Comparison of ENCODE assay signal across 20 cellular contexts in the genomic region with DNA sequence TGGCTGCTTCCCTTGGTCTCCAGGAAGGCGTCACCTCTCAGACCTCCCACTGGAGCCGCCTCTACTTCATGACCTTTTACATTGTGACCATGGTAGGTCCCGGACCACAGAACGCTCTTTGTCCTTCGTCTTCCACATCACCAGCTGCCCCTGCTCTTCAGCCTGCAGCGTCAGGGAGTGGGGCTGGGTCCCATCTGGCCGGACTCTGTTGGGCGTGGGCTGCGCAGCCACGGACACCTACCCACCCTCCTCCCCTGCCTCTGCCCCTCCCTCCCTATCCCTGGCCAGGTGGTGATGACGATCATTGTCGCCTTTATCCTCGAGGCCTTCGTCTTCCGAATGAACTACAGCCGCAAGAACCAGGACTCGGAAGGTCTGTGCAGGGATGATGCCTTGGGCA. TPM values are rescaled to one million over a fixed set of nuclear protein-coding genes. Genes with fewer than 3 reads are reported as not detected.
DNase-seq lines count a peak whose midpoint lies in the region; ATAC-seq and TF ChIP-seq lines count a peak whose summit lies in the region.
"Had no signal": no experiment of that assay in that cellular context is flagged by ENCODE, and none has a peak within 500 bp of the region (broad histone marks: within the 10 kb centered on the region; RNA-seq: fewer than 3 reads in every experiment).

No MANE protein-coding gene starts in this region.

- peaks cover 4% of the 10 kb centered on the region for H3K4me1 Mint-ChIP-seq in activated T-helper 17 cell treated with anti-CD3 and anti-CD28 coated beads, Interleukin-2, amount 50 U/mL, for 72 hours
- H3K4me1 Mint-ChIP-seq in stimulated activated memory B cell treated with anti-CD40 and anti-IgM and Interleukin-4, amounts not matched to agents 10 μg/mL and 1 μg/mL and 100 μg/mL, for 72 hours = no peaks in the 10 kb centered on the region
- H3K4me1 Mint-ChIP-seq: CD8-positive, alpha-beta memory T cell; IgD-negative memory B cell had no signal

- H3K23ac ChIP-seq in mesenchymal stem cell (ENCODE audit: low read length in 2 of 2) = no peak overlapping the region

- H3K36me3 ChIP-seq in mesenchymal stem cell (ENCODE audit: control insufficient read depth in 1 of 2, insufficient read depth in 2 of 2, low read depth in 1 of 2, low read length in 2 of 2) = peaks cover 73 to 89% of the 10 kb centered on the region in 2 experiments
- H3K36me3 ChIP-seq in hepatocyte (replicated peaks; ENCODE audit: insufficient read depth, low read depth) = no peaks in the 10 kb centered on the region
- H3K36me3 ChIP-seq: BLaER1 had no signal

- no peak overlapping the region for H3K4ac ChIP-seq in mesenchymal stem cell (ENCODE audit: low read depth in 1 of 2, low read length in 2 of 2)

- H4K8ac ChIP-seq in mesenchymal stem cell (ENCODE audit: low read length) = no peak overlapping the region

- no peak overlapping the region for H3K4me3 Mint-ChIP-seq in activated T-helper 17 cell treated with anti-CD3 and anti-CD28 coated beads, Interleukin-2, amount 50 U/mL, for 72 hours
- no peak overlapping the region for H3K4me3 Mint-ChIP-seq in stimulated activated memory B cell treated with anti-CD40 and anti-IgM and Interleukin-4, amounts not matched to agents 10 μg/mL and 1 μg/mL and 100 μg/mL, for 72 hours
- H3K4me3 Mint-ChIP-seq: CD8-positive, alpha-beta memory T cell; IgD-negative memory B cell had no signal

- peaks cover 1% of the 10 kb centered on the region for H3K79me1 ChIP-seq in mesenchymal stem cell (replicated peaks; ENCODE audit: low read length, poor library complexity, severe bottlenecking)

- H3K27ac ChIP-seq in mesenchymal stem cell (ENCODE audit: low read length, poor library complexity, severe bottlenecking) (no peak overlapping the region), hepatocyte (no peak overlapping the region)
- H3K27ac ChIP-seq: BLaER1, PC-9 had no signal

- 95% methylated on average over 17 of the region's 17 CpGs for WGBS in mesenchymal stem cell
- 91% methylated on average over 13 of the region's 17 CpGs for WGBS in hepatocyte (ENCODE audit: low lambda C conversion rate, missing lambda C conversion rate)

- H3K4me3 ChIP-seq in mesenchymal stem cell (ENCODE audit: insufficient read depth in 1 of 2, low read depth in 1 of 2, low read length in 2 of 2) = no peak overlapping the region
- no peak overlapping the region for H3K4me3 ChIP-seq in hepatocyte
- H3K4me3 ChIP-seq: BLaER1, PC-9 had no signal

- no peak overlapping the region for H2AK5ac ChIP-seq in mesenchymal stem cell (ENCODE audit: low read length, severe bottlenecking)

- H3K14ac ChIP-seq in mesenchymal stem cell (ENCODE audit: low read length in 2 of 2) = no peak overlapping the region

- no peak for DNase-seq in activated naive CD4-positive, alpha-beta T cell treated with anti-CD3 and anti-CD28 coated beads, Interleukin-2, amount 50 U/mL, for 72 hours (ENCODE audit: low spot score in 2 of 2)
- DNase-seq in activated naive CD4-positive, alpha-beta T cell treated with Interleukin-2 at 50 U/mL for 16 hours = no peak
- no peak for DNase-seq in mesenchymal stem cell
- no peak for DNase-seq in hepatocyte (ENCODE audit: low spot score)
- DNase-seq in NCI-H82 treated with DMSO at 0.1 percent for 48 hours (lab: John Stamatoyannopoulos, UW; ENCODE audit: unreplicated experiment) = no peak
- DNase-seq: CD8-positive, alpha-beta memory T cell; DMS53; H7; Karpas-422; NCI-H1417 treated with DMSO at 0.1 percent for 48 hours; NCI-H187 treated with DMSO at 0.1 percent for 48 hours; NCI-H2227 treated with DMSO at 0.1 percent for 48 hours; NCI-H510A treated with DMSO at 0.1 percent for 48 hours; NCI-H774; PC-9 had no signal

- peak overlapping the region; percentile 81 to 89 for H3K27ac Mint-ChIP-seq in activated naive CD4-positive, alpha-beta T cell treated with anti-CD3 and anti-CD28 coated beads, Interleukin-2, amount 50 U/mL, for 72 hours
- peak overlapping the region; percentile 26 for H3K27ac Mint-ChIP-seq in activated T-helper 17 cell treated with anti-CD3 and anti-CD28 coated beads, Interleukin-2, amount 50 U/mL, for 72 hours
- H3K27ac Mint-ChIP-seq in stimulated activated memory B cell treated with anti-CD40 and anti-IgM and Interleukin-4, amounts not matched to agents 10 μg/mL and 1 μg/mL and 100 μg/mL, for 72 hours = peak overlapping the region; percentile 17

- H3K9me3 ChIP-seq in mesenchymal stem cell (ENCODE audit: control insufficient read depth, low read length) = no peaks in the 10 kb centered on the region
- H3K9me3 ChIP-seq in hepatocyte (ENCODE audit: low read depth) = no peaks in the 10 kb centered on the region
- H3K9me3 ChIP-seq: BLaER1 had no signal

- no peak overlapping the region for H2BK15ac ChIP-seq in mesenchymal stem cell (ENCODE audit: low read depth, poor library complexity, severe bottlenecking)

- no peak for ATAC-seq in activated naive CD4-positive, alpha-beta T cell treated with anti-CD3 and anti-CD28 coated beads, Interleukin-2, amount 50 U/mL, for 72 hours
- no peak for ATAC-seq in activated T-helper 17 cell treated with anti-CD3 and anti-CD28 coated beads, Interleukin-2, amount 50 U/mL, for 72 hours (replicated peaks)
- no peak for ATAC-seq in stimulated activated memory B cell treated with anti-CD40 and anti-IgM and Interleukin-4, amounts not matched to agents 10 μg/mL and 1 μg/mL and 100 μg/mL, for 72 hours
- no peak for ATAC-seq in GM21381 (IDR thresholded peaks at IDR 0.05; ENCODE audit: unreplicated experiment)

- H2AFZ ChIP-seq in mesenchymal stem cell (ENCODE audit: low read depth, low read length) (no peak overlapping the region), hepatocyte (no peak overlapping the region)
- H2AFZ ChIP-seq: PC-9 had no signal

- H3K9me3 Mint-ChIP-seq in activated naive CD4-positive, alpha-beta T cell treated with anti-CD3 and anti-CD28 coated beads, Interleukin-2, amount 50 U/mL, for 72 hours = no peaks in the 10 kb centered on the region
- H3K9me3 Mint-ChIP-seq in activated T-helper 17 cell treated with anti-CD3 and anti-CD28 coated beads, Interleukin-2, amount 50 U/mL, for 72 hours = no peaks in the 10 kb centered on the region
- no peaks in the 10 kb centered on the region for H3K9me3 Mint-ChIP-seq in stimulated activated memory B cell treated with anti-CD40 and anti-IgM and Interleukin-4, amounts not matched to agents 10 μg/mL and 1 μg/mL and 100 μg/mL, for 72 hours
- H3K9me3 Mint-ChIP-seq: CD8-positive, alpha-beta memory T cell; IgD-negative memory B cell had no signal

- H2BK5ac ChIP-seq in mesenchymal stem cell (ENCODE audit: low read depth, low read length, poor library complexity, severe bottlenecking) = no peak overlapping the region

- H3K27me3 Mint-ChIP-seq in activated T-helper 17 cell treated with anti-CD3 and anti-CD28 coated beads, Interleukin-2, amount 50 U/mL, for 72 hours = no peaks in the 10 kb centered on the region
- H3K27me3 Mint-ChIP-seq in stimulated activated memory B cell treated with anti-CD40 and anti-IgM and Interleukin-4, amounts not matched to agents 10 μg/mL and 1 μg/mL and 100 μg/mL, for 72 hours = no peaks in the 10 kb centered on the region
- H3K27me3 Mint-ChIP-seq: CD8-positive, alpha-beta memory T cell; IgD-negative memory B cell had no signal

- H3K4me2 ChIP-seq in mesenchymal stem cell (ENCODE audit: low read length, poor library complexity, severe bottlenecking) (no peak overlapping the region), hepatocyte (no peak overlapping the region)
- H3K4me2 ChIP-seq: BLaER1, PC-9 had no signal

- H3K4me1 ChIP-seq in mesenchymal stem cell (ENCODE audit: control insufficient read depth, insufficient read depth, low read depth, low read length) (peaks cover 5% of the 10 kb centered on the region), hepatocyte (ENCODE audit: insufficient read depth) (no peaks in the 10 kb centered on the region)

- no peak overlapping the region for H3K18ac ChIP-seq in mesenchymal stem cell (ENCODE audit: low read depth in 1 of 2, low read length in 2 of 2)

- H4K20me1 ChIP-seq in hepatocyte (ENCODE audit: insufficient read depth, poor library complexity, severe bottlenecking) = no peaks in the 10 kb centered on the region

- H2BK120ac ChIP-seq in mesenchymal stem cell (ENCODE audit: low read depth, low read length) = no peak overlapping the region

- H3K79me2 ChIP-seq in hepatocyte = no peaks in the 10 kb centered on the region

- no peak for TF ChIP-seq CTCF in hepatocyte (IDR thresholded peaks at IDR 0.05; ENCODE audit: poor library complexity)

- H3K27me3 ChIP-seq in mesenchymal stem cell (ENCODE audit: control insufficient read depth in 1 of 2, insufficient read depth in 1 of 2, low read length in 2 of 2) (no peaks in the 10 kb centered on the region), hepatocyte (no peaks in the 10 kb centered on the region)
- H3K27me3 ChIP-seq: BLaER1 had no signal

- peaks cover 0 to 4% of the 10 kb centered on the region in 2 donors for H3K36me3 Mint-ChIP-seq in activated naive CD4-positive, alpha-beta T cell treated with anti-CD3 and anti-CD28 coated beads, Interleukin-2, amount 50 U/mL, for 72 hours
- peaks cover 49% of the 10 kb centered on the region for H3K36me3 Mint-ChIP-seq in activated T-helper 17 cell treated with anti-CD3 and anti-CD28 coated beads, Interleukin-2, amount 50 U/mL, for 72 hours (ENCODE audit: low read depth)
- H3K36me3 Mint-ChIP-seq in stimulated activated memory B cell treated with anti-CD40 and anti-IgM and Interleukin-4, amounts not matched to agents 10 μg/mL and 1 μg/mL and 100 μg/mL, for 72 hours = peaks cover 70% of the 10 kb centered on the region

- peak overlapping the region in 1 of 2 experiments; percentile 11 for H2BK12ac ChIP-seq in mesenchymal stem cell (ENCODE audit: low read length in 2 of 2)

- H3K9me2 ChIP-seq in hepatocyte (replicated peaks; ENCODE audit: insufficient read depth) = no peaks in the 10 kb centered on the region

- peak overlapping the region; percentile 35 for H3K9ac ChIP-seq in mesenchymal stem cell (ENCODE audit: low read length)
- H3K9ac ChIP-seq: BLaER1 had no signal

- no peak overlapping the region for H4K91ac ChIP-seq in mesenchymal stem cell (ENCODE audit: low read length)

RNA-seq across cellular contexts. Expression of a gene that starts 43.3 kb away (rescaled TPM):
- 10 to 100 TPM; 24.2 to 28.5 TPM for total RNA-seq in activated naive CD4-positive, alpha-beta T cell treated with anti-CD3 and anti-CD28 coated beads, Interleukin-2, amount 50 U/mL, for 72 hours
- total RNA-seq in activated T-helper 17 cell treated with anti-CD3 and anti-CD28 coated beads, Interleukin-2, amount 50 U/mL, for 72 hours = 10 to 100 TPM; 23.2 to 28.4 TPM
- 9.5 TPM for polyA plus RNA-seq in mesenchymal stem cell (2013, experiment 1 of 2)
- polyA plus RNA-seq in mesenchymal stem cell (2013, experiment 2 of 2) = 9.8 TPM
- total RNA-seq in hepatocyte = 15.4 and 19.7 TPM in 2 replicates
- polyA plus RNA-seq in hepatocyte = 17.9 and 21.8 TPM in 2 replicates

Comparison
In these comparisons a context has a peak if more than half of its experiments do, and no peak if none do; other contexts are left out.
1. H3K27ac Mint-ChIP-seq: peak in every context shown above with its lines; median percentile 85 in activated naive CD4-positive, alpha-beta T cell treated with anti-CD3 and anti-CD28 coated beads, Interleukin-2, amount 50 U/mL, for 72 hours; 26 in activated T-helper 17 cell treated with anti-CD3 and anti-CD28 coated beads, Interleukin-2, amount 50 U/mL, for 72 hours; 17 in stimulated activated memory B cell treated with anti-CD40 and anti-IgM and Interleukin-4, amounts not matched to agents 10 μg/mL and 1 μg/mL and 100 μg/mL, for 72 hours.